8 cellular contexts compared by ENCODE assay signal in the genomic region with DNA sequence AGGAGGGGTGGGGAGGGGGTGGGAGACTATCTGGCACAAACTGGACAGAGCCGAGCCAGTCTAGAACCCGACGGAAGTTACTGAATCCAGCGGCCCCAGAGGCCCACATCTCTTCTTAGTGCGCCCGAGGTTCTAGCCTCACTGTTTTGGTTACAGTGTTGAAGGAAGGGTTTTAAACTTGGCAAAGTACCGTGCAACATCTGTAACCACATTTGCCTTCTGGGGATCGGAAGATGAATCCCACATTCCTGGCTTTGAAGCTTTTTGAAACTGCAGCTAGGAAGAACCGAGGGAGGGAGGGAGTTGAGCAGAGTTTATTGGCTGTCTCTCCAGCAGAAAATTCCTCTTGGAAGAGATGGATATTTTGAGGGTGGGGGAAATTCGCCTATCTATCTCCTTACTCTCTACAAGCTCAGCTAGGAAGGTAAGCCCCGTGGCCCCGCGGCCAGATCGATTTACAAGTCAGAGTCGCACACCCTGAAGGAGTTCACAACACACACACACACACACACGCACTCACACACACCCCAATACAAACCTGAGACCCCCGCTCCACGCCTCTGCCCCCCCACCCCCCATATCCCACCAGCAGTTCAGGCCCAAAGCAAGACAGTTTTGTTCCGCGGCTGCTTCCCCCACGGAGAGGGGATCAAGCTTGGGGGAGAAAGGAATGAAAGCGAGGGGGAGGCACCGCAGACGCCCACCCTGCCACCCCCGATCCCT. TPM values are rescaled to one million over a fixed set of nuclear protein-coding genes. Genes with fewer than 3 reads are reported as not detected.
A peak's percentile ranks its signal among the peaks of the same experiment; 100 is the strongest.
DNase-seq lines count a peak whose midpoint lies in the region; ATAC-seq and TF ChIP-seq lines count a peak whose summit lies in the region.

No MANE protein-coding gene starts in this region.

- no peak for TF ChIP-seq CTCF in lower leg skin (IDR thresholded peaks at IDR 0.05)

- H3K36me3 ChIP-seq in HAP-1 (replicated peaks) (no peaks in the 10 kb centered on the region), stomach smooth muscle (ENCODE audit: control insufficient read depth in 2 of 2, insufficient read depth in 2 of 2, low read length in 2 of 2) (no peaks in the 10 kb centered on the region)

- DNase-seq in AG08396 (ENCODE audit: low spot score) (peak; percentile 62), HAP-1 (ENCODE audit: low spot score in 2 of 2) (peak; percentile 13 to 42), SW480 (ENCODE audit: low spot score) (peak; percentile 47), dedifferentiated amniotic fluid mesenchymal stem cell (ENCODE audit: extremely low spot score) (peak; percentile 84), lower leg skin (ENCODE audit: low spot score in 2 of 2) (peak; percentile 48 to 90)
- no peak for DNase-seq in NK-92 treated with Interleukin-12 subunit alpha and Interleukin-12 subunit beta, amount 100 ng/mL, for 24 hours (lab: John Stamatoyannopoulos, UW)

- H3K27ac ChIP-seq in stomach smooth muscle (ENCODE audit: low read length) = peak overlapping the region; percentile 73

- H3K9ac ChIP-seq in stomach smooth muscle (ENCODE audit: low read length in 2 of 2) = peak overlapping the region; percentile 44 to 72

- intact Hi-C loops in lower leg skin (cut with DNase I; ENCODE audit: low total_unique reads) = loop anchor here (5.0 kb wide), 1 partner anchor 88 kb away; no protein-coding TSS in a partner anchor

- WGBS in lower leg skin, 2 donors = 1 to 3% methylated on average over 22 to 23 of the region's 25 CpGs

- peak overlapping the region; percentile 49 for H3K4me3 ChIP-seq in HAP-1
- H3K4me3 ChIP-seq in lower leg skin (ENCODE audit: low read depth, poor library complexity, severe bottlenecking) = peak overlapping the region; percentile 76
- peak overlapping the region; percentile 55 to 82 for H3K4me3 ChIP-seq in stomach smooth muscle (ENCODE audit: low read length in 2 of 2)

- no peaks in the 10 kb centered on the region for H3K27me3 ChIP-seq in HAP-1 (ENCODE audit: low read depth)
- no peaks in the 10 kb centered on the region for H3K27me3 ChIP-seq in stomach smooth muscle (ENCODE audit: control insufficient read depth in 1 of 2, insufficient read depth in 2 of 2, low read length in 2 of 2)

- ATAC-seq in HG03571 (IDR thresholded peaks at IDR 0.05; ENCODE audit: unreplicated experiment) = no peak

- in situ Hi-C loops in HAP-1 (cut with MboI; ENCODE audit: low sequenced_read_pairs) = no loop called here

- H3K4me1 ChIP-seq in HAP-1 (no peaks in the 10 kb centered on the region; the same call in 1 of the 2 replicates), stomach smooth muscle (ENCODE audit: control insufficient read depth, insufficient read depth, low read length) (peaks cover 32% of the 10 kb centered on the region)

- H3K9me3 ChIP-seq in HAP-1 (no peaks in the 10 kb centered on the region), stomach smooth muscle (ENCODE audit: control insufficient read depth in 2 of 2, low read length in 2 of 2) (no peaks in the 10 kb centered on the region)

- TF ChIP-seq POLR2A in lower leg skin (IDR thresholded peaks at IDR 0.05) = no peak

RNA-seq across cellular contexts. Expression of a gene that starts 1.0 kb away (rescaled TPM):
- total RNA-seq in lower leg skin = 10 to 100 TPM; 14.3 to 22.7 (median 15.2) TPM
